21 cellular contexts compared by ENCODE assay signal in genomic region chr6:72798196-72798595, GRCh38.
DNase-seq lines count a peak whose midpoint lies in the region; TF ChIP-seq lines count a peak whose summit lies in the region.
"Had no signal": no experiment of that assay in that cellular context is flagged by ENCODE, and none has a peak within 500 bp of the region (broad histone marks: within the 10 kb centered on the region; RNA-seq: fewer than 3 reads in every experiment).

No MANE protein-coding gene starts in this region.

- H3K4me2 ChIP-seq in neural progenitor cell (no peak overlapping the region), PC-9 (no peak overlapping the region)

- H3K27me3 Mint-ChIP-seq in neural progenitor cell (ENCODE audit: insufficient read depth, low read depth): no peaks in the 10 kb centered on the region
- H3K27me3 Mint-ChIP-seq: brain had no signal

- peak; percentile 11 for DNase-seq in GM03348 (ENCODE audit: low spot score)
- DNase-seq in LHCN-M2 (ENCODE audit: low read depth): peak; percentile 67
- peak; percentile 10 to 65 for DNase-seq in cardiac fibroblast (ENCODE audit: low read depth in 2 of 2)
- DNase-seq in kidney tubule cell (ENCODE audit: low spot score): peak; percentile 52
- DNase-seq in neural progenitor cell (ENCODE audit: low spot score): no peak
- no peak for DNase-seq in ureter (ENCODE audit: low spot score)
- DNase-seq in PC-9: no peak
- DNase-seq: activated CD4-positive, CD25-positive, alpha-beta regulatory T cell; activated gamma-delta T cell treated with Interleukin-2 at 50 U/mL for 16 hours; BE2C; dorsolateral prefrontal cortex; KG1; NCI-H1436 treated with DMSO at 0.1 percent for 48 hours; NCI-H446; occipital lobe; SHP77 treated with DMSO at 0.1 percent for 48 hours; stimulated activated CD4-positive, alpha-beta T cell treated with anti-CD3 and anti-CD28 coated beads, Interleukin-4, amount 100 ng/mL, for 4 hours had no signal

- H3K27ac ChIP-seq in neural progenitor cell (no peak overlapping the region), PC-9 (no peak overlapping the region)
- H3K27ac ChIP-seq: dorsolateral prefrontal cortex, skin epidermis, thoracic aorta had no signal

- POLR2A ChIA-PET in PC-9 (lab: Charles Lee; ENCODE audit: unreplicated experiment): no interaction called here

- H4K20me1 ChIP-seq in neural progenitor cell (ENCODE audit: low read depth) (no peaks in the 10 kb centered on the region), PC-9 (ENCODE audit: insufficient read depth) (no peaks in the 10 kb centered on the region)

- H3K79me2 ChIP-seq in neural progenitor cell (ENCODE audit: low read depth) (no peaks in the 10 kb centered on the region), PC-9 (ENCODE audit: low read depth) (no peaks in the 10 kb centered on the region)

- CTCF ChIA-PET in PC-9 (lab: Charles Lee): no interaction called here

- no peaks in the 10 kb centered on the region for H3K36me3 Mint-ChIP-seq in neural progenitor cell
- H3K36me3 Mint-ChIP-seq: brain had no signal

- H2AFZ ChIP-seq in neural progenitor cell (replicated peaks) (no peak overlapping the region), PC-9 (no peak overlapping the region)

- TF ChIP-seq CTCF in cardiac fibroblast (IDR thresholded peaks at IDR 0.05; ENCODE audit: low read depth, low read length) (no peak), neural progenitor cell (IDR thresholded peaks at IDR 0.05) (no peak), PC-9 (conservative IDR thresholded peaks at IDR 0.05) (no peak)

- no peaks in the 10 kb centered on the region for H3K4me1 Mint-ChIP-seq in neural progenitor cell
- H3K4me1 Mint-ChIP-seq: brain had no signal

- H3K4me3 Mint-ChIP-seq in neural progenitor cell: no peak overlapping the region
- H3K4me3 Mint-ChIP-seq: brain; T-helper 1 cell treated with Interleukin-12 subunit alpha and Interleukin-12 subunit beta and Interleukin-4 antibody, amounts not matched to agents 30 μg/mL and 1 μg/mL, for 36 hours had no signal

- no peak overlapping the region for H3K9ac ChIP-seq in neural progenitor cell

- no peaks in the 10 kb centered on the region for H3K9me3 Mint-ChIP-seq in neural progenitor cell

- H3K4me3 ChIP-seq in cardiac fibroblast (replicated peaks in 1 of 2; ENCODE audit: low read depth in 2 of 2, low read length in 2 of 2) (no peak overlapping the region), neural progenitor cell (no peak overlapping the region), PC-9 (no peak overlapping the region)
- H3K4me3 ChIP-seq: dorsolateral prefrontal cortex, skin epidermis, thoracic aorta had no signal

- no peak overlapping the region for H3K27ac Mint-ChIP-seq in neural progenitor cell
- H3K27ac Mint-ChIP-seq: brain; T-helper 1 cell treated with Interleukin-12 subunit alpha and Interleukin-12 subunit beta and Interleukin-4 antibody, amounts not matched to agents 30 μg/mL and 1 μg/mL, for 36 hours had no signal

- no TSS peak for BruUV-seq in PC-9 (replicated peaks; lab: Mats Ljungman, UMichigan)

- H3F3A ChIP-seq in neural progenitor cell (ENCODE audit: low read depth): no peaks in the 10 kb centered on the region
- H3F3A ChIP-seq in PC-9 (ENCODE audit: insufficient read depth, low read depth): no peaks in the 10 kb centered on the region

- H3K9me3 ChIP-seq in neural progenitor cell (ENCODE audit: low read depth): no peaks in the 10 kb centered on the region
- no peaks in the 10 kb centered on the region for H3K9me3 ChIP-seq in PC-9 (ENCODE audit: insufficient read depth, low read depth)
- H3K9me3 ChIP-seq: BE2C, thoracic aorta had no signal

- no peaks in the 10 kb centered on the region for H3K27me3 ChIP-seq in neural progenitor cell
- H3K27me3 ChIP-seq in PC-9 (ENCODE audit: insufficient read depth, low read depth): no peaks in the 10 kb centered on the region
- H3K27me3 ChIP-seq: BE2C, dorsolateral prefrontal cortex had no signal

- H3K36me3 ChIP-seq in neural progenitor cell (no peaks in the 10 kb centered on the region), PC-9 (ENCODE audit: low read depth) (no peaks in the 10 kb centered on the region)
- H3K36me3 ChIP-seq: BE2C, thoracic aorta had no signal

- H3K4me1 ChIP-seq in neural progenitor cell (no peaks in the 10 kb centered on the region), PC-9 (replicated peaks; ENCODE audit: insufficient read depth) (no peaks in the 10 kb centered on the region)

- H3K9me2 ChIP-seq in PC-9 (ENCODE audit: insufficient read depth): no peaks in the 10 kb centered on the region; the same call in 1 of the 2 replicates

- intact Hi-C loops in PC-9 (cut with micrococcal nuclease; ENCODE audit: unreplicated experiment): no loop called here

Comparison
In these comparisons a context has a peak if more than half of its experiments do, and no peak if none do; other contexts are left out.
1. DNase-seq: peak in GM03348 (single experiment), LHCN-M2 (single experiment), cardiac fibroblast (2 of 2) and kidney tubule cell (single experiment); none in neural progenitor cell (single experiment), ureter (single experiment) and PC-9 (0 of 2).